In the genomic region with DNA sequence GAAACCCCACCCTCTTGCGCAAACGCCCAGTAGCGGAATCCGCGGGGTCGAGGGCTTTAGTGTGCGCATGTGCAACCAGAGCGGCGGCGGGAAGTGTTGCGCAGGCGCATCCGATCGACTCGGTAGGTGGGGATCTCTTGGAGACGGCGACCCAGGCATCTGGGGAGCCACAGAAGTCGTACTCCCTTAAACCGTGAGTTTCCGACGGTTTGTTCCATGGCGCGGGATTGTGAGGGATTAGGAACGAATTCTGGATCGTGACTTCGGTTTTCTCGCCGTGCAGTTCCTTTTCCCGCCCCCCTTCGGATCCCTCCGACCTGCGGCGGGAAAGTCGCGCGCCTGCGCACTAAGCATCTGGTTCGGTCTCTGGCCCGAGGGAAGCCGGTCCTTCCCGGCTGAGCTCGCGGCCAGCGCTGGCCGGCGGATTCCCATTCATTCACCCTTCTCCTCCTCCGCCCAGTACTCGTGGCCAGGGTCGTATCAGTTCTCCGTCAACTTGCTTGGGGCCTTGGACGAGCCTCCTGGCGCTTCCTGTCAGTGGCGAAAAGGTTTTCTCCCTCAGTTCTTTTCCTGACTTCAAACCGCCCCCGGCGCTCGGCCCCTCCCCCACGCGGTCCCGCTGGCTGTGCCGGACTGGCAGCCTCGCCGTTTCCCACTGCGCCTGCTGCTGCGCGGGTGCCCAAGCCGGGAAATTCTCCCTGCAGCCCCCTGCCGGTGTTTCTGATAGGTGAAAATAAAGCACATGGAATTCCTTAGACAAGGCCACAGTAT, we compare ENCODE assay signal across 7 cellular contexts.
DNase-seq lines count a peak whose midpoint lies in the region; ATAC-seq and TF ChIP-seq lines count a peak whose summit lies in the region.

Gene CDC7 (plus strand): TSS at position 96 of the 771 bp plus-strand sequence. CDS start 866 bp downstream, outside the sequence.

- DNase-seq in NCI-H1694 treated with DMSO at 0.1 percent for 48 hours (lab: John Stamatoyannopoulos, UW), result peak; percentile 96
- DNase-seq in T-helper 22 cell (ENCODE audit: low read depth), result peak; percentile 68
- peak; percentile 95 for DNase-seq in astrocyte of the hippocampus (ENCODE audit: low read depth, low spot score)
- peak; percentile 77 to 90 for DNase-seq in hippocampal formation (lab: John Stamatoyannopoulos, UW)
- peak; percentile 100 for DNase-seq in retina

- ATAC-seq in GM18505 (IDR thresholded peaks at IDR 0.05; ENCODE audit: unreplicated experiment) (peak; percentile 82), HG02938 (IDR thresholded peaks at IDR 0.05; ENCODE audit: unreplicated experiment) (peak; percentile 78)

- peak; percentile 78 for TF ChIP-seq POLR2A in GM18505 (IDR thresholded peaks at IDR 0.05; ENCODE audit: borderline replicate concordance, extremely low read depth, insufficient read depth, insufficient read length)

Comparison
In these comparisons a context has a peak if more than half of its experiments do, and no peak if none do; other contexts are left out.
1. Peak in every context shown above with its lines: DNase-seq and ATAC-seq.